ENCODE assay signal across 9 cellular contexts in genomic region chr6:145214570-145214969, GRCh38.
DNase-seq lines count a peak whose midpoint lies in the region; ATAC-seq, FAIRE-seq and TF ChIP-seq lines count a peak whose summit lies in the region.
"Had no signal": no experiment of that assay in that cellular context is flagged by ENCODE, and none has a peak within 500 bp of the region (broad histone marks: within the 10 kb centered on the region; RNA-seq: fewer than 3 reads in every experiment).

No MANE protein-coding gene starts in this region.

- no peaks in the 10 kb centered on the region for H3K4me1 ChIP-seq in suprapubic skin
- H3K4me1 ChIP-seq: SJSA1 had no signal

- ATAC-seq in HG03378 (IDR thresholded peaks at IDR 0.05; ENCODE audit: unreplicated experiment) = no peak

- 5% methylated on average over 2 of the region's 2 CpGs for WGBS in suprapubic skin

- TF ChIP-seq POLR2A in suprapubic skin (IDR thresholded peaks at IDR 0.05) = no peak

- H3K36me3 ChIP-seq in suprapubic skin = no peaks in the 10 kb centered on the region
- H3K36me3 ChIP-seq: SJSA1 had no signal

- no peak for TF ChIP-seq EP300 in suprapubic skin (IDR thresholded peaks at IDR 0.05)

- DNase-seq in COR-L47 (lab: John Stamatoyannopoulos, UW) = peak; percentile 5
- DNase-seq in HS-27A (ENCODE audit: low read depth) = peak; percentile 14
- no peak for DNase-seq in suprapubic skin (ENCODE audit: low spot score in 2 of 2)
- no peak for DNase-seq in UCSD-AML1 (lab: John Stamatoyannopoulos, UW; ENCODE audit: unreplicated experiment)
- no peak for DNase-seq in HTR-8/SVneo (ENCODE audit: insufficient read length, low spot score)

- peak in 1 of 2 donors; percentile 25 for TF ChIP-seq CTCF in suprapubic skin (IDR thresholded peaks at IDR 0.05)

- no peaks in the 10 kb centered on the region for H3K27me3 ChIP-seq in suprapubic skin
- H3K27me3 ChIP-seq: SJSA1 had no signal

- peak; percentile 71 for FAIRE-seq in TTC549 (lab: Jason Lieb, UNC)
- peak; percentile 99 for FAIRE-seq in islet of Langerhans (lab: Jason Lieb, UNC)
- FAIRE-seq in HTR-8/SVneo (lab: Jason Lieb, UNC) = no peak

- H3K27ac ChIP-seq in suprapubic skin = no peak overlapping the region
- H3K27ac ChIP-seq: SJSA1 had no signal

- H3K4me3 ChIP-seq in suprapubic skin = no peak overlapping the region
- H3K4me3 ChIP-seq: SJSA1 had no signal

- H3K9me3 ChIP-seq in suprapubic skin = no peaks in the 10 kb centered on the region
- H3K9me3 ChIP-seq: SJSA1 had no signal

Comparison
In these comparisons a context has a peak if more than half of its experiments do, and no peak if none do; other contexts are left out.
1. DNase-seq: peak in COR-L47 (single experiment) and HS-27A (single experiment); none in suprapubic skin (0 of 2), UCSD-AML1 (single experiment) and HTR-8/SVneo (single experiment).